9 cellular contexts compared by ENCODE assay signal in the genomic region with DNA sequence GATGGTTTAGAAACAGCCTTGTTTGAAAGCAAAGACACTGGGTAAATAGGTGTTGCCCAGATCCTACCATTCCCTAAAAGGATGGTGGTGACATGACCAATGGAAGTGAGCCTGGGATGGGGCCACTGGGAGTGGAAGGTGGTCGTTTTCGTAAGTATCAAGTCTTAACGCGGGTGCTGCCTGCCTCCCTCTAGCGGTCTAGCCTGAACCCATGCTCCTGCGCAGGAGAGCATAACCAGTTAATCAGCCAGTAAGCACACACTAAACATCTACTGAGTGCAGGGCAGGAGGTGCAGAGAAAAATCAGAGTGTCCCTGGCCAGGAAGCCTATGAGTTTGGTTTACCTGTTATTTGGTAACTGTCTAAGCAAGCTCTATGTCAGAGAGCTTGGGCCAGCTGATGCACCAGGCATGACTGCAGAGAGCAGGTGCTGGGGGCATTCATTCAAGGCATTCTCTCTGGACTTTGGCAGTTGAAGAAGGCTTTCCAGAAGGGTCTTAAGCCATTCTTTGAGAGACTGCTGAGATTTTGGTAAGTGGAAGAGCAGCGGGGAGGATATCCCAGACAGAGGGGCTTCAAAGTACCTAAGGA. TPM values are rescaled to one million over a fixed set of nuclear protein-coding genes. Genes with fewer than 3 reads are reported as not detected.
DNase-seq lines count a peak whose midpoint lies in the region; ATAC-seq, FAIRE-seq and TF ChIP-seq lines count a peak whose summit lies in the region.
"Had no signal": no experiment of that assay in that cellular context is flagged by ENCODE, and none has a peak within 500 bp of the region (broad histone marks: within the 10 kb centered on the region; RNA-seq: fewer than 3 reads in every experiment).

No MANE protein-coding gene starts in this region.

- in situ Hi-C loops in astrocyte of the cerebellum (cut with HindIII; ENCODE audit: low sequenced_read_pairs) = no loop called here

- H3K4me1 ChIP-seq in CD4-positive, CD25-positive, alpha-beta regulatory T cell (ENCODE audit: control insufficient read depth, insufficient read depth, low read length, poor library complexity, severe bottlenecking) = no peaks in the 10 kb centered on the region
- peaks cover 0 to 2% of the 10 kb centered on the region in 2 donors for H3K4me1 ChIP-seq in kidney (ENCODE audit: control insufficient read depth in 1 of 2, insufficient read depth in 1 of 2, low read depth in 1 of 2, low read length in 2 of 2)

- no peak for FAIRE-seq in kidney (lab: Jason Lieb, UNC)

- no peak overlapping the region for H3K4me3 ChIP-seq in CD4-positive, CD25-positive, alpha-beta regulatory T cell (ENCODE audit: low read depth, low read length)
- no peak overlapping the region for H3K4me3 ChIP-seq in astrocyte of the cerebellum (ENCODE audit: low read depth, low read length)
- no peak overlapping the region for H3K4me3 ChIP-seq in kidney (ENCODE audit: low read length in 2 of 2)

- intact Hi-C loops in kidney (cut with DNase I) = no loop called here

- peaks cover 0 to 1% (median 0%) of the 10 kb centered on the region in 7 donors for H3K9me3 Mint-ChIP-seq in CD4-positive, CD25-positive, alpha-beta regulatory T cell
- no peaks in the 10 kb centered on the region for H3K9me3 Mint-ChIP-seq in HFFc6
- H3K9me3 Mint-ChIP-seq: central memory CD8-positive, alpha-beta T cell had no signal

- peak; percentile 39 to 47 for ATAC-seq in CD4-positive, CD25-positive, alpha-beta regulatory T cell (ENCODE audit: low read depth in 2 of 2)
- ATAC-seq in HG02759 (IDR thresholded peaks at IDR 0.05; ENCODE audit: unreplicated experiment) (no peak), HG03039 (IDR thresholded peaks at IDR 0.05; ENCODE audit: unreplicated experiment) (no peak)

- no peaks in the 10 kb centered on the region for H3K36me3 ChIP-seq in CD4-positive, CD25-positive, alpha-beta regulatory T cell (ENCODE audit: control insufficient read depth, insufficient read depth, low read length)
- no peaks in the 10 kb centered on the region for H3K36me3 ChIP-seq in kidney (ENCODE audit: control insufficient read depth in 1 of 2, insufficient read depth in 2 of 2, low read length in 2 of 2)

- peaks cover 0 to 10% (median 2%) of the 10 kb centered on the region in 4 donors for H3K4me1 Mint-ChIP-seq in CD4-positive, CD25-positive, alpha-beta regulatory T cell
- H3K4me1 Mint-ChIP-seq in HFFc6 (ENCODE audit: low read depth) = no peaks in the 10 kb centered on the region; the same call in 1 of the 2 replicates

- H3K9ac ChIP-seq in kidney (ENCODE audit: low read length in 2 of 2) = no peak overlapping the region

- H3K9me3 ChIP-seq in CD4-positive, CD25-positive, alpha-beta regulatory T cell (ENCODE audit: control insufficient read depth in 2 of 2, low read length in 2 of 2) = no peaks in the 10 kb centered on the region
- H3K9me3 ChIP-seq in kidney (ENCODE audit: control insufficient read depth in 1 of 2, low read length in 2 of 2) = no peaks in the 10 kb centered on the region

- peaks cover 4% of the 10 kb centered on the region for H3K27me3 ChIP-seq in CD4-positive, CD25-positive, alpha-beta regulatory T cell (ENCODE audit: control insufficient read depth, insufficient read depth, low read length)

- peak overlapping the region in 2 of 3 donors; percentile 49 to 64 for H3K27ac Mint-ChIP-seq in CD4-positive, CD25-positive, alpha-beta regulatory T cell
- H3K27ac Mint-ChIP-seq in HFFc6 = peak overlapping the region; percentile 4; the same call in 1 of the 2 replicates

- TF ChIP-seq CTCF in HFFc6 (IDR thresholded peaks at IDR 0.05) (peak; percentile 43; the same call in 1 of the 2 replicates), astrocyte of the cerebellum (IDR thresholded peaks at IDR 0.05; ENCODE audit: low read depth, low read length, missing control alignments) (peak; percentile 62), kidney (IDR thresholded peaks at IDR 0.05; ENCODE audit: borderline replicate concordance, extremely low read depth, insufficient read depth) (peak; percentile 25)

- H3K36me3 Mint-ChIP-seq in CD4-positive, CD25-positive, alpha-beta regulatory T cell = no peaks in the 10 kb centered on the region
- peaks cover 4% of the 10 kb centered on the region; the same call in 1 of the 2 replicates for H3K36me3 Mint-ChIP-seq in HFFc6 (ENCODE audit: low read depth)

- no peak overlapping the region for H3K4me3 Mint-ChIP-seq in CD4-positive, CD25-positive, alpha-beta regulatory T cell
- no peak overlapping the region for H3K4me3 Mint-ChIP-seq in HFFc6
- H3K4me3 Mint-ChIP-seq: central memory CD8-positive, alpha-beta T cell had no signal

- peak in 2 of 3 donors; percentile 12 to 33 for DNase-seq in CD4-positive, CD25-positive, alpha-beta regulatory T cell
- DNase-seq in HFFc6 = no peak
- no peak for DNase-seq in astrocyte of the cerebellum (ENCODE audit: low read depth)
- no peak for DNase-seq in kidney
- no peak for DNase-seq in pons (ENCODE audit: low spot score)
- DNase-seq in AML-193 (lab: John Stamatoyannopoulos, UW) = no peak

- H3K27ac ChIP-seq in CD4-positive, CD25-positive, alpha-beta regulatory T cell (ENCODE audit: insufficient read depth, low read length, poor library complexity, severe bottlenecking) = no peak overlapping the region
- no peak overlapping the region for H3K27ac ChIP-seq in kidney (ENCODE audit: low read depth in 2 of 2, low read length in 2 of 2)

- peaks cover 28% of the 10 kb centered on the region for H3K27me3 Mint-ChIP-seq in CD4-positive, CD25-positive, alpha-beta regulatory T cell
- peaks cover 4% of the 10 kb centered on the region; the same call in 1 of the 2 replicates for H3K27me3 Mint-ChIP-seq in HFFc6 (ENCODE audit: insufficient read depth)

RNA-seq across cellular contexts. Expression of a gene that starts 0.9 kb away (rescaled TPM):
- total RNA-seq in CD4-positive, CD25-positive, alpha-beta regulatory T cell = 1.9 TPM
- under 1 TPM in 1 of 4 donors, not detected in 3; 0.14 TPM for polyA plus RNA-seq in CD4-positive, CD25-positive, alpha-beta regulatory T cell
- 1 to 10 TPM in 4 of 6 experiments, under 1 TPM in 2; 0.40 to 1.6 (median 1.2) TPM for total RNA-seq in HFFc6 (2021; fragmentation: NEBNext Ultra II Directional; extraction: Animal tissue kit (Norgen Biotek cat#: 25700))
- 2.5 TPM for total RNA-seq in kidney
- polyA plus RNA-seq in kidney (ENCODE audit: insufficient read depth, low read depth, low replicate concordance) = 1.3 TPM

Comparison
In these comparisons a context has a peak if more than half of its experiments do, and no peak if none do; other contexts are left out.
1. ATAC-seq: peak in CD4-positive, CD25-positive, alpha-beta regulatory T cell (2 of 2); none in HG02759 (single experiment) and HG03039 (single experiment).
2. DNase-seq: peak in CD4-positive, CD25-positive, alpha-beta regulatory T cell (2 of 3); none in HFFc6 (single experiment), astrocyte of the cerebellum (single experiment), kidney (single experiment), pons (single experiment) and AML-193 (0 of 2).
3. Peak in every context shown above with its lines, with median percentiles within 50 percentile points of each other: CTCF ChIP-seq.